Comparison of ENCODE assay signal across 23 cellular contexts in genomic region chr14:77206877-77207389, GRCh38. TPM values are rescaled to one million over a fixed set of nuclear protein-coding genes. Genes with fewer than 3 reads are reported as not detected.
A peak's percentile ranks its signal among the peaks of the same experiment; 100 is the strongest.
DNase-seq lines count a peak whose midpoint lies in the region; ATAC-seq and TF ChIP-seq lines count a peak whose summit lies in the region.
"Had no signal": no experiment of that assay in that cellular context is flagged by ENCODE, and none has a peak within 500 bp of the region (broad histone marks: within the 10 kb centered on the region; RNA-seq: fewer than 3 reads in every experiment).

No MANE protein-coding gene starts in this region.

- H3K27me3 ChIP-seq in upper lobe of right lung = peaks cover 3% of the 10 kb centered on the region
- peaks cover 12% of the 10 kb centered on the region for H3K27me3 ChIP-seq in suprapubic skin
- H3K27me3 ChIP-seq: BLaER1, transverse colon had no signal

- H3K27me3 Mint-ChIP-seq in glutamatergic neuron (ENCODE audit: unreplicated experiment) = peaks cover 11% of the 10 kb centered on the region

- WGBS in suprapubic skin = 58% methylated on average over 2 of the region's 2 CpGs

- intact Hi-C loops in upper lobe of right lung (cut with DNase I) = no loop called here

- peak; percentile 45 for DNase-seq in NCI-H2171 treated with DMSO at 0.1 percent for 48 hours (lab: John Stamatoyannopoulos, UW)
- DNase-seq in NCI-H2171 (lab: John Stamatoyannopoulos, UW) = no peak
- DNase-seq in D341Med (ENCODE audit: low spot score) = peak; percentile 77
- DNase-seq in NCI-H1092 treated with DMSO at 0.1 percent for 48 hours (lab: John Stamatoyannopoulos, UW) = peak; percentile 31
- DNase-seq in glutamatergic neuron = peak; percentile 37
- no peak for DNase-seq in upper lobe of right lung
- DNase-seq in suprapubic skin (ENCODE audit: low spot score in 2 of 2) = no peak
- DNase-seq: activated CD4-positive, alpha-beta T cell treated with anti-CD3 and anti-CD28 coated beads for 4 hours; activated T-cell treated with anti-CD3 and anti-CD28 coated beads for 4 hours; anterior cingulate cortex; Caco-2; effector memory CD4-positive, alpha-beta T cell; H7; IMR-90; natural killer cell; NCI-H1105; NCI-H2107; RPMI8226; small intestine; transverse colon had no signal

- H3K4me1 ChIP-seq in upper lobe of right lung (no peaks in the 10 kb centered on the region), suprapubic skin (no peaks in the 10 kb centered on the region)
- H3K4me1 ChIP-seq: Caco-2 had no signal

- no peak for TF ChIP-seq POLR2A in suprapubic skin (IDR thresholded peaks at IDR 0.05)

- H3K4me3 ChIP-seq in upper lobe of right lung (no peak overlapping the region), suprapubic skin (no peak overlapping the region)
- H3K4me3 ChIP-seq: BLaER1, transverse colon had no signal

- H3K9me3 ChIP-seq in upper lobe of right lung (no peaks in the 10 kb centered on the region), suprapubic skin (no peaks in the 10 kb centered on the region)
- H3K9me3 ChIP-seq: BLaER1, Caco-2, transverse colon had no signal

- peaks cover 6% of the 10 kb centered on the region for H3K36me3 Mint-ChIP-seq in glutamatergic neuron (ENCODE audit: unreplicated experiment)
- H3K36me3 Mint-ChIP-seq: activated naive CD8-positive, alpha-beta T cell; natural killer cell had no signal

- ATAC-seq in GM21717 (IDR thresholded peaks at IDR 0.05; ENCODE audit: unreplicated experiment) (no peak), upper lobe of right lung (no peak)
- ATAC-seq: natural killer cell had no signal

- no peak overlapping the region for H3K27ac Mint-ChIP-seq in glutamatergic neuron (ENCODE audit: unreplicated experiment)
- H3K27ac Mint-ChIP-seq: activated naive CD8-positive, alpha-beta T cell; natural killer cell had no signal

- no peak for TF ChIP-seq EP300 in suprapubic skin (IDR thresholded peaks at IDR 0.05)

- H3K27ac ChIP-seq in upper lobe of right lung (no peak overlapping the region), suprapubic skin (no peak overlapping the region)
- H3K27ac ChIP-seq: BLaER1, transverse colon had no signal

- no peak overlapping the region for H3K4me3 Mint-ChIP-seq in glutamatergic neuron (ENCODE audit: unreplicated experiment)
- H3K4me3 Mint-ChIP-seq: activated naive CD8-positive, alpha-beta T cell; natural killer cell had no signal

- TF ChIP-seq CTCF in glutamatergic neuron (IDR thresholded peaks at IDR 0.05; ENCODE audit: partially characterized antibody, unreplicated experiment) = no peak
- no peak for TF ChIP-seq CTCF in upper lobe of right lung (IDR thresholded peaks at IDR 0.05)
- no peak for TF ChIP-seq CTCF in suprapubic skin (IDR thresholded peaks at IDR 0.05)

- peaks cover 7% of the 10 kb centered on the region for H3K9me3 Mint-ChIP-seq in glutamatergic neuron (ENCODE audit: unreplicated experiment)
- H3K9me3 Mint-ChIP-seq: natural killer cell had no signal

- H3K36me3 ChIP-seq in upper lobe of right lung (no peaks in the 10 kb centered on the region), suprapubic skin (no peaks in the 10 kb centered on the region)
- H3K36me3 ChIP-seq: transverse colon had no signal

- H3K4me1 Mint-ChIP-seq in glutamatergic neuron (ENCODE audit: low read depth, unreplicated experiment) = peaks cover 49% of the 10 kb centered on the region

RNA-seq across cellular contexts. Expression of gene TMEM63C, which starts 25.3 kb away (rescaled TPM):
- total RNA-seq in glutamatergic neuron (ENCODE audit: unreplicated experiment) = 39.9 TPM
- 0.06 TPM for total RNA-seq in upper lobe of right lung
- 10 to 100 TPM; 12.3 to 32.8 (median 19.9) TPM for total RNA-seq in suprapubic skin

Comparison
In these comparisons a context has a peak if more than half of its experiments do, and no peak if none do; other contexts are left out.
1. DNase-seq: peak in NCI-H2171 treated with DMSO at 0.1 percent for 48 hours (single experiment), D341Med (single experiment), NCI-H1092 treated with DMSO at 0.1 percent for 48 hours (single experiment) and glutamatergic neuron (single experiment); none in NCI-H2171 (single experiment), upper lobe of right lung (single experiment) and suprapubic skin (0 of 2).
2. RNA of gene TMEM63C, which starts 25.3 kb away (total RNA-seq): 39.9 TPM in glutamatergic neuron (single experiment) and 12.3 to 32.8 TPM in suprapubic skin; 0.06 TPM in upper lobe of right lung (single experiment); every median in the first group is over 10 times any median in the second.